ENCODE assay signal across 8 cellular contexts in genomic region chr9:32968101-32969011, GRCh38. TPM values are rescaled to one million over a fixed set of nuclear protein-coding genes. Genes with fewer than 3 reads are reported as not detected.
A peak's percentile ranks its signal among the peaks of the same experiment; 100 is the strongest.
DNase-seq lines count a peak whose midpoint lies in the region; ATAC-seq and TF ChIP-seq lines count a peak whose summit lies in the region.

No MANE protein-coding gene starts in this region.

- no peak overlapping the region for H3K4me3 Mint-ChIP-seq in activated CD4-positive, alpha-beta T cell treated with anti-CD3 and anti-CD28 coated beads, Interleukin-2, amount 10 ng/mL, durations not matched to agents 7 days and 5 days
- H3K4me3 Mint-ChIP-seq in stimulated activated naive B cell treated with anti-CD40 and anti-IgM and Interleukin-4, amounts not matched to agents 10 μg/mL and 1 μg/mL and 100 μg/mL, for 72 hours: no peak overlapping the region

- H4K91ac ChIP-seq in mesenchymal stem cell (ENCODE audit: low read length): no peak overlapping the region

- intact Hi-C loops in dorsolateral prefrontal cortex (cut with DNase I): loop anchor here (2.0 to 5.0 kb wide), 5 partner anchors 380 to 590 kb away; partner anchors contain the start of gene ACO1 (in 1 of the 2)

- no peak overlapping the region for H3K27ac Mint-ChIP-seq in activated CD4-positive, alpha-beta T cell treated with anti-CD3 and anti-CD28 coated beads, Interleukin-2, amount 10 ng/mL, durations not matched to agents 7 days and 5 days
- peak overlapping the region; percentile 51 for H3K27ac Mint-ChIP-seq in stimulated activated naive B cell treated with anti-CD40 and anti-IgM and Interleukin-4, amounts not matched to agents 10 μg/mL and 1 μg/mL and 100 μg/mL, for 72 hours

- H3K14ac ChIP-seq in mesenchymal stem cell (ENCODE audit: low read length in 2 of 2): no peak overlapping the region

- H2BK15ac ChIP-seq in mesenchymal stem cell (ENCODE audit: low read depth, poor library complexity, severe bottlenecking): no peak overlapping the region

- H3K27ac ChIP-seq in dorsolateral prefrontal cortex: no peak overlapping the region
- H3K27ac ChIP-seq in mesenchymal stem cell (ENCODE audit: low read length, poor library complexity, severe bottlenecking): no peak overlapping the region

- H3K27me3 ChIP-seq in dorsolateral prefrontal cortex (no peaks in the 10 kb centered on the region), mesenchymal stem cell (ENCODE audit: control insufficient read depth in 1 of 2, insufficient read depth in 1 of 2, low read length in 2 of 2) (no peaks in the 10 kb centered on the region)

- H3K9ac ChIP-seq in mesenchymal stem cell (ENCODE audit: low read length): peak overlapping the region; percentile 61

- peaks cover under 1% of the 10 kb centered on the region for H3K79me1 ChIP-seq in mesenchymal stem cell (replicated peaks; ENCODE audit: low read length, poor library complexity, severe bottlenecking)

- peaks cover 12% of the 10 kb centered on the region for H3K36me3 Mint-ChIP-seq in activated CD4-positive, alpha-beta T cell treated with anti-CD3 and anti-CD28 coated beads, Interleukin-2, amount 10 ng/mL, durations not matched to agents 7 days and 5 days (ENCODE audit: low read depth)
- peaks cover 9 to 27% of the 10 kb centered on the region in 2 donors for H3K36me3 Mint-ChIP-seq in stimulated activated naive B cell treated with anti-CD40 and anti-IgM and Interleukin-4, amounts not matched to agents 10 μg/mL and 1 μg/mL and 100 μg/mL, for 72 hours

- TF ChIP-seq CTCF in dorsolateral prefrontal cortex (IDR thresholded peaks at IDR 0.05 in 54 of 56, conservative IDR thresholded peaks at IDR 0.05 in 2 of 56; ENCODE audit: low read depth in 1 of 56, partially characterized antibody in 56 of 56): peak; percentile 84 to 99 (median 93)

- H3K4me1 Mint-ChIP-seq in activated CD4-positive, alpha-beta T cell treated with anti-CD3 and anti-CD28 coated beads, Interleukin-2, amount 10 ng/mL, durations not matched to agents 7 days and 5 days: no peaks in the 10 kb centered on the region
- no peaks in the 10 kb centered on the region for H3K4me1 Mint-ChIP-seq in stimulated activated naive B cell treated with anti-CD40 and anti-IgM and Interleukin-4, amounts not matched to agents 10 μg/mL and 1 μg/mL and 100 μg/mL, for 72 hours

- no peak overlapping the region for H2BK12ac ChIP-seq in mesenchymal stem cell (ENCODE audit: low read length in 2 of 2)

- H3K23ac ChIP-seq in mesenchymal stem cell (ENCODE audit: low read length in 2 of 2): no peak overlapping the region

- H3K9me3 ChIP-seq in mesenchymal stem cell (ENCODE audit: control insufficient read depth, low read length): no peaks in the 10 kb centered on the region

- no peak for ATAC-seq in stimulated activated naive B cell treated with anti-CD40 and anti-IgM and Interleukin-4, amounts not matched to agents 10 μg/mL and 1 μg/mL and 100 μg/mL, for 72 hours (replicated peaks)
- ATAC-seq in GM18517 (IDR thresholded peaks at IDR 0.05; ENCODE audit: unreplicated experiment): no peak

- peaks cover 2% of the 10 kb centered on the region for H3K4me1 ChIP-seq in mesenchymal stem cell (ENCODE audit: control insufficient read depth, insufficient read depth, low read depth, low read length)

- peaks cover 7 to 24% of the 10 kb centered on the region in 2 experiments for H3K36me3 ChIP-seq in mesenchymal stem cell (ENCODE audit: control insufficient read depth in 1 of 2, insufficient read depth in 2 of 2, low read depth in 1 of 2, low read length in 2 of 2)

- peak overlapping the region; percentile 72 for H4K8ac ChIP-seq in mesenchymal stem cell (ENCODE audit: low read length)

- no peak overlapping the region for H2AFZ ChIP-seq in mesenchymal stem cell (ENCODE audit: low read depth, low read length)

- no peak overlapping the region for H2BK120ac ChIP-seq in mesenchymal stem cell (ENCODE audit: low read depth, low read length)

- no peak overlapping the region for H3K4ac ChIP-seq in mesenchymal stem cell (ENCODE audit: low read depth in 1 of 2, low read length in 2 of 2)

- POLR2A ChIA-PET in activated CD4-positive, alpha-beta T cell treated with anti-CD3 and anti-CD28 coated beads, Interleukin-2, amount 10 ng/mL, durations not matched to agents 7 days and 5 days (lab: Charles Lee): no interaction called here

- CTCF ChIA-PET in activated CD4-positive, alpha-beta T cell treated with anti-CD3 and anti-CD28 coated beads, Interleukin-2, amount 10 ng/mL, durations not matched to agents 7 days and 5 days (lab: Charles Lee): interaction anchor here (1.1 to 3.5 kb wide), 5 partner anchors 13 to 589 kb away, joined by 3 to 19 read pairs (median 4); no protein-coding TSS in a partner anchor

- no peak overlapping the region for H2BK5ac ChIP-seq in mesenchymal stem cell (ENCODE audit: low read depth, low read length, poor library complexity, severe bottlenecking)

- no peak overlapping the region for H2AK5ac ChIP-seq in mesenchymal stem cell (ENCODE audit: low read length, severe bottlenecking)

- peak overlapping the region in 2 of 59 donors; percentile 16 to 19 for H3K4me3 ChIP-seq in dorsolateral prefrontal cortex
- H3K4me3 ChIP-seq in mesenchymal stem cell (ENCODE audit: insufficient read depth in 1 of 2, low read depth in 1 of 2, low read length in 2 of 2): no peak overlapping the region

- peak; percentile 43 to 65 for DNase-seq in NCI-H446 (lab: John Stamatoyannopoulos, UW)
- DNase-seq in NCI-H446 treated with DMSO at 0.1 percent for 48 hours (lab: John Stamatoyannopoulos, UW): no peak
- DNase-seq in NCI-H1694 (lab: John Stamatoyannopoulos, UW): peak; percentile 48
- peak; percentile 66 for DNase-seq in activated CD4-positive, alpha-beta T cell treated with anti-CD3 and anti-CD28 coated beads, Interleukin-2, amount 10 ng/mL, durations not matched to agents 7 days and 5 days
- DNase-seq in dorsolateral prefrontal cortex: peak in 8 of 10 donors; percentile 51 to 81 (median 60)
- peak; percentile 51 for DNase-seq in mesenchymal stem cell
- no peak for DNase-seq in stimulated activated naive B cell treated with anti-CD40 and anti-IgM and Interleukin-4, amounts not matched to agents 10 μg/mL and 1 μg/mL and 100 μg/mL, for 72 hours

- WGBS in mesenchymal stem cell: 82% methylated on average over 10 of the region's 13 CpGs

- no peak overlapping the region for H3K4me2 ChIP-seq in mesenchymal stem cell (ENCODE audit: low read length, poor library complexity, severe bottlenecking)

- no peaks in the 10 kb centered on the region for H3K27me3 Mint-ChIP-seq in activated CD4-positive, alpha-beta T cell treated with anti-CD3 and anti-CD28 coated beads, Interleukin-2, amount 10 ng/mL, durations not matched to agents 7 days and 5 days
- no peaks in the 10 kb centered on the region for H3K27me3 Mint-ChIP-seq in stimulated activated naive B cell treated with anti-CD40 and anti-IgM and Interleukin-4, amounts not matched to agents 10 μg/mL and 1 μg/mL and 100 μg/mL, for 72 hours

- no peaks in the 10 kb centered on the region for H3K9me3 Mint-ChIP-seq in activated CD4-positive, alpha-beta T cell treated with anti-CD3 and anti-CD28 coated beads, Interleukin-2, amount 10 ng/mL, durations not matched to agents 7 days and 5 days
- no peaks in the 10 kb centered on the region for H3K9me3 Mint-ChIP-seq in stimulated activated naive B cell treated with anti-CD40 and anti-IgM and Interleukin-4, amounts not matched to agents 10 μg/mL and 1 μg/mL and 100 μg/mL, for 72 hours

- no peak overlapping the region for H3K18ac ChIP-seq in mesenchymal stem cell (ENCODE audit: low read depth in 1 of 2, low read length in 2 of 2)

RNA-seq across cellular contexts. Expression of gene APTX, which starts 33.1 kb away (rescaled TPM):
- total RNA-seq in activated CD4-positive, alpha-beta T cell treated with anti-CD3 and anti-CD28 coated beads, Interleukin-2, amount 10 ng/mL, durations not matched to agents 7 days and 5 days: 10 to 100 TPM; 29.9 to 31.2 TPM
- 10 to 100 TPM; 24.1 to 53.7 (median 35.7) TPM for total RNA-seq in dorsolateral prefrontal cortex
- 24.7 TPM for polyA plus RNA-seq in mesenchymal stem cell (2013, experiment 1 of 2)
- polyA plus RNA-seq in mesenchymal stem cell (2013, experiment 2 of 2): 25.6 TPM

RNA-seq across cellular contexts. Expression of gene DNAJA1, which starts 56.7 kb away (rescaled TPM):
- total RNA-seq in activated CD4-positive, alpha-beta T cell treated with anti-CD3 and anti-CD28 coated beads, Interleukin-2, amount 10 ng/mL, durations not matched to agents 7 days and 5 days: 100 to 1,000 TPM; 159 to 180 TPM
- 100 to 1,000 TPM; 114 to 424 (median 207) TPM for total RNA-seq in dorsolateral prefrontal cortex
- 141 TPM for polyA plus RNA-seq in mesenchymal stem cell (2013, experiment 1 of 2)
- 142 TPM for polyA plus RNA-seq in mesenchymal stem cell (2013, experiment 2 of 2)

Comparison
In these comparisons a context has a peak if more than half of its experiments do, and no peak if none do; other contexts are left out.
1. DNase-seq: peak in NCI-H446 (2 of 2), NCI-H1694 (single experiment), activated CD4-positive, alpha-beta T cell treated with anti-CD3 and anti-CD28 coated beads, Interleukin-2, amount 10 ng/mL, durations not matched to agents 7 days and 5 days (single experiment), dorsolateral prefrontal cortex (8 of 10) and mesenchymal stem cell (single experiment); none in NCI-H446 treated with DMSO at 0.1 percent for 48 hours (single experiment) and stimulated activated naive B cell treated with anti-CD40 and anti-IgM and Interleukin-4, amounts not matched to agents 10 μg/mL and 1 μg/mL and 100 μg/mL, for 72 hours (single experiment).